In the genomic region with DNA sequence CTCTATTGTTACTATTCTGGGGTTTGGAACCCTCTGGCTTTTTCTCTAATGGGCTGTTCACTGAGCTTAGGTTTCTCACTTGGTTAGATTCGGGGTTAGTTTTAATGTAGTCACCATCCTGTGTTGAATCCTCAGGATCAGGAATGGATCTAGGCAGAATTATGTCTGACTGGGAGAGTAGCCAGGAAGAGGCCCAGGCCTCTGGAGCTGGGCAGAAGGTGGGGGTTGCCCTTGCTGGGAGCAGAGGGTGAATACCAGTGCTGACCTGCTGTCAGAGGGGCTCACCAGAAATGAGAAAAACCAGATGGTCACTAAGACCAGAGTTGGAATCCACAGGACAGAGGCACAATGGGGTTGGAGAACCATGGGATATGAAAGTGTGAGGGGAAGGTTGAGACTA, we compare ENCODE assay signal across 11 cellular contexts.
"Had no signal": no experiment of that assay in that cellular context is flagged by ENCODE, and none has a peak within 500 bp of the region (broad histone marks: within the 10 kb centered on the region; RNA-seq: fewer than 3 reads in every experiment).

No MANE protein-coding gene starts in this region.

- H3K4me1 ChIP-seq: breast epithelium, esophagus squamous epithelium, upper lobe of right lung had no signal

- H3K4me3 ChIP-seq: breast epithelium, esophagus squamous epithelium, upper lobe of right lung had no signal

- H3K27ac Mint-ChIP-seq: activated naive CD4-positive, alpha-beta T cell treated with anti-CD3 and anti-CD28 coated beads, Interleukin-2, amount 50 U/mL, for 72 hours; natural killer cell treated with Interleukin-12 subunit alpha and Interleukin-12 subunit beta and Interleukin-15 and Interleukin-18, amount 100 ng/mL, for 72 hours; stimulated activated naive CD8-positive, alpha-beta T cell treated with anti-CD3 and anti-CD28 coated beads, Interleukin-15, Interleukin-2, amounts not matched to agents 100 ng/mL and 50 ng/mL, for 24 hours; T-helper 1 cell treated with Interleukin-12 subunit alpha and Interleukin-12 subunit beta and Interleukin-4 antibody, amounts not matched to agents 30 μg/mL and 1 μg/mL, for 36 hours had no signal

- H3K27me3 ChIP-seq: breast epithelium, esophagus squamous epithelium, upper lobe of right lung had no signal

- H3K9me3 Mint-ChIP-seq: activated naive CD4-positive, alpha-beta T cell treated with anti-CD3 and anti-CD28 coated beads, Interleukin-2, amount 50 U/mL, for 72 hours; natural killer cell treated with Interleukin-12 subunit alpha and Interleukin-12 subunit beta and Interleukin-15 and Interleukin-18, amount 100 ng/mL, for 72 hours; stimulated activated naive CD8-positive, alpha-beta T cell treated with anti-CD3 and anti-CD28 coated beads, Interleukin-15, Interleukin-2, amounts not matched to agents 100 ng/mL and 50 ng/mL, for 24 hours; T-helper 1 cell treated with Interleukin-12 subunit alpha and Interleukin-12 subunit beta and Interleukin-4 antibody, amounts not matched to agents 30 μg/mL and 1 μg/mL, for 36 hours had no signal

- H3K27ac ChIP-seq: breast epithelium, esophagus squamous epithelium, upper lobe of right lung had no signal

- H3K27me3 Mint-ChIP-seq: natural killer cell treated with Interleukin-12 subunit alpha and Interleukin-12 subunit beta and Interleukin-15 and Interleukin-18, amount 100 ng/mL, for 72 hours; stimulated activated naive CD8-positive, alpha-beta T cell treated with anti-CD3 and anti-CD28 coated beads, Interleukin-15, Interleukin-2, amounts not matched to agents 100 ng/mL and 50 ng/mL, for 24 hours had no signal

- H3K36me3 ChIP-seq: breast epithelium, esophagus squamous epithelium, upper lobe of right lung had no signal

- ATAC-seq: activated naive CD4-positive, alpha-beta T cell treated with anti-CD3 and anti-CD28 coated beads, Interleukin-2, amount 50 U/mL, for 72 hours; natural killer cell treated with Interleukin-12 subunit alpha and Interleukin-12 subunit beta and Interleukin-15 and Interleukin-18, amount 100 ng/mL, for 72 hours; upper lobe of right lung had no signal

- H3K36me3 Mint-ChIP-seq: activated naive CD4-positive, alpha-beta T cell treated with anti-CD3 and anti-CD28 coated beads, Interleukin-2, amount 50 U/mL, for 72 hours; natural killer cell treated with Interleukin-12 subunit alpha and Interleukin-12 subunit beta and Interleukin-15 and Interleukin-18, amount 100 ng/mL, for 72 hours had no signal

- H3K9me3 ChIP-seq: breast epithelium, esophagus squamous epithelium, upper lobe of right lung had no signal

- DNase-seq: activated CD4-positive, CD25-positive, alpha-beta regulatory T cell; esophagus squamous epithelium; occipital lobe; stimulated activated CD4-positive, alpha-beta T cell treated with anti-CD3 and anti-CD28 coated beads, Interleukin-15, amount 100 ng/mL, for 24 hours; stimulated activated CD4-positive, alpha-beta T cell treated with anti-CD3 and anti-CD28 coated beads, Interleukin-4, amount 100 ng/mL, for 24 hours; upper lobe of right lung had no signal

- H3K4me3 Mint-ChIP-seq: natural killer cell treated with Interleukin-12 subunit alpha and Interleukin-12 subunit beta and Interleukin-15 and Interleukin-18, amount 100 ng/mL, for 72 hours; stimulated activated naive CD8-positive, alpha-beta T cell treated with anti-CD3 and anti-CD28 coated beads, Interleukin-15, Interleukin-2, amounts not matched to agents 100 ng/mL and 50 ng/mL, for 24 hours; T-helper 1 cell treated with Interleukin-12 subunit alpha and Interleukin-12 subunit beta and Interleukin-4 antibody, amounts not matched to agents 30 μg/mL and 1 μg/mL, for 36 hours had no signal
